23 cellular contexts compared by ENCODE assay signal in the genomic region with DNA sequence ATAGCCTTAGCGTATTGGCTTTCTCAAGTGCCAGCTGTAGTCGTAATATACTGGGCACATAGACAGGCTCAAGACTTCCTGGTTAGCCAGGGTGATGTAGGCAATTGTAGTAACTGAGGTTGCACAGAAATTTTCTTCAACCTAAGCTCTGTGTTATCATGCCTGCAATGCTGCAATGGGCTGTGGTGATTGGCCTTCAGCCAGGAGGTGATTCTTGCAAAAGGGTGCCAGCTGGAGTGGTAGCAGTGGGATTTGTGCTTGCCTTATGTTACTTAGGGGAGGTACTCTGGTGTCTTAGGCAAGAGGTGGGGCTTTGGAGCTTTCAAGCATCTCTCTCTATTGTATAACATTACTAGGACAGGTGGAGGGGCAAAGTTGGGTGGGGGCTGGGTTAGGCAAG.
DNase-seq lines count a peak whose midpoint lies in the region; ATAC-seq, FAIRE-seq and TF ChIP-seq lines count a peak whose summit lies in the region.
"Had no signal": no experiment of that assay in that cellular context is flagged by ENCODE, and none has a peak within 500 bp of the region (broad histone marks: within the 10 kb centered on the region; RNA-seq: fewer than 3 reads in every experiment).

No MANE protein-coding gene starts in this region.

- no peak overlapping the region for H3K4me2 ChIP-seq in GM23248 (ENCODE audit: unreplicated experiment)
- H3K4me2 ChIP-seq in astrocyte (ENCODE audit: low read length) = no peak overlapping the region
- H3K4me2 ChIP-seq in mesenchymal stem cell (ENCODE audit: low read length, poor library complexity, severe bottlenecking) = no peak overlapping the region
- no peak overlapping the region for H3K4me2 ChIP-seq in PC-9

- FAIRE-seq in astrocyte (lab: Jason Lieb, UNC) = no peak
- FAIRE-seq: small intestine had no signal

- H3K79me2 ChIP-seq in GM23248 (ENCODE audit: insufficient read depth) (no peaks in the 10 kb centered on the region), astrocyte (ENCODE audit: insufficient read depth, low read length) (no peaks in the 10 kb centered on the region), PC-9 (ENCODE audit: low read depth) (no peaks in the 10 kb centered on the region)

- no peak overlapping the region for H3K14ac ChIP-seq in mesenchymal stem cell (ENCODE audit: low read length in 2 of 2)

- H2BK12ac ChIP-seq in mesenchymal stem cell (ENCODE audit: low read length in 2 of 2) = no peak overlapping the region

- no peak overlapping the region for H3K27ac Mint-ChIP-seq in astrocyte (ENCODE audit: unreplicated experiment)
- H3K27ac Mint-ChIP-seq: activated CD4-positive, alpha-beta T cell treated with anti-CD3 and anti-CD28 coated beads, Interleukin-2, amount 10 ng/mL, durations not matched to agents 7 days and 5 days; activated naive CD4-positive, alpha-beta T cell treated with anti-CD3 and anti-CD28 coated beads, Interleukin-2, amount 50 U/mL, for 24 hours; CD4-positive, alpha-beta memory T cell; memory B cell had no signal

- no peak overlapping the region for H3K23ac ChIP-seq in mesenchymal stem cell (ENCODE audit: low read length in 2 of 2)

- peaks cover 14% of the 10 kb centered on the region for H3K4me1 ChIP-seq in GM23248 (ENCODE audit: insufficient read depth)
- H3K4me1 ChIP-seq in astrocyte (ENCODE audit: insufficient read depth, low read length) = no peaks in the 10 kb centered on the region
- no peaks in the 10 kb centered on the region for H3K4me1 ChIP-seq in mesenchymal stem cell (ENCODE audit: control insufficient read depth, insufficient read depth, low read depth, low read length)
- no peaks in the 10 kb centered on the region for H3K4me1 ChIP-seq in PC-9 (replicated peaks; ENCODE audit: insufficient read depth)
- H3K4me1 ChIP-seq: colonic mucosa had no signal

- H3K27ac ChIP-seq in GM23248 (no peak overlapping the region), astrocyte (ENCODE audit: low read depth, low read length) (no peak overlapping the region), mesenchymal stem cell (ENCODE audit: low read length, poor library complexity, severe bottlenecking) (no peak overlapping the region), PC-9 (no peak overlapping the region)
- H3K27ac ChIP-seq: colonic mucosa, SK-N-MC had no signal

- no peak overlapping the region for H2AK5ac ChIP-seq in mesenchymal stem cell (ENCODE audit: low read length, severe bottlenecking)

- in situ Hi-C loops in GM23248 (cut with MboI) = no loop called here

- no peak overlapping the region for H2BK5ac ChIP-seq in mesenchymal stem cell (ENCODE audit: low read depth, low read length, poor library complexity, severe bottlenecking)

- intact Hi-C loops in PC-9 (cut with micrococcal nuclease; ENCODE audit: unreplicated experiment) = no loop called here

- DNase-seq in GM23248 (peak; percentile 4), NCI-H2171 treated with DMSO at 0.1 percent for 48 hours (lab: John Stamatoyannopoulos, UW) (peak; percentile 98), astrocyte (ENCODE audit: low read depth) (peak; percentile 8), mesenchymal stem cell (peak; percentile 19), PC-9 (no peak), Kasumi-1 (lab: John Stamatoyannopoulos, UW) (no peak), COR-L47 (lab: John Stamatoyannopoulos, UW) (no peak)
- DNase-seq: activated CD4-positive, alpha-beta T cell treated with anti-CD3 and anti-CD28 coated beads, Interleukin-2, amount 10 ng/mL, durations not matched to agents 7 days and 5 days; CD4-positive, alpha-beta memory T cell; colonic mucosa; DMS53; GOT3; head of caudate nucleus; left cardiac atrium; MM.1S; NCI-H146; nucleus accumbens; small intestine; stimulated activated naive CD4-positive, alpha-beta T cell treated with Interleukin-2 at 50 U/mL for 16 hours had no signal

- TF ChIP-seq CTCF in astrocyte (IDR thresholded peaks at IDR 0.05; ENCODE audit: insufficient read depth, low read depth, low read length) (no peak), PC-9 (conservative IDR thresholded peaks at IDR 0.05) (no peak)

- H2AFZ ChIP-seq in GM23248 (no peak overlapping the region), astrocyte (ENCODE audit: low read depth, low read length) (no peak overlapping the region), mesenchymal stem cell (ENCODE audit: low read depth, low read length) (no peak overlapping the region), PC-9 (no peak overlapping the region)

- no peak overlapping the region for H3K4me3 ChIP-seq in GM23248
- H3K4me3 ChIP-seq in astrocyte (ENCODE audit: insufficient read depth, low read depth, low read length) = no peak overlapping the region
- no peak overlapping the region for H3K4me3 ChIP-seq in mesenchymal stem cell (ENCODE audit: insufficient read depth in 1 of 2, low read depth in 1 of 2, low read length in 2 of 2)
- no peak overlapping the region for H3K4me3 ChIP-seq in PC-9
- H3K4me3 ChIP-seq: colonic mucosa, SK-N-MC had no signal

- peaks cover 16% of the 10 kb centered on the region; the same call in 1 of the 2 replicates for H3F3A ChIP-seq in GM23248 (ENCODE audit: insufficient read depth)
- no peaks in the 10 kb centered on the region for H3F3A ChIP-seq in PC-9 (ENCODE audit: insufficient read depth, low read depth)

- no peak overlapping the region for H3K4ac ChIP-seq in mesenchymal stem cell (ENCODE audit: low read depth in 1 of 2, low read length in 2 of 2)

- BruUV-seq in PC-9 (replicated peaks; lab: Mats Ljungman, UMichigan) = no TSS peak

- CTCF ChIA-PET in PC-9 (lab: Charles Lee) = no interaction called here

- H4K91ac ChIP-seq in mesenchymal stem cell (ENCODE audit: low read length) = no peak overlapping the region

- H3K79me1 ChIP-seq in mesenchymal stem cell (replicated peaks; ENCODE audit: low read length, poor library complexity, severe bottlenecking) = no peaks in the 10 kb centered on the region

- no peaks in the 10 kb centered on the region for H3K36me3 Mint-ChIP-seq in astrocyte (ENCODE audit: low read depth, unreplicated experiment)
- H3K36me3 Mint-ChIP-seq: activated naive CD4-positive, alpha-beta T cell treated with anti-CD3 and anti-CD28 coated beads, Interleukin-2, amount 50 U/mL, for 24 hours; CD4-positive, alpha-beta memory T cell; memory B cell had no signal

- no peak overlapping the region for H2BK15ac ChIP-seq in mesenchymal stem cell (ENCODE audit: low read depth, poor library complexity, severe bottlenecking)

- POLR2A ChIA-PET in PC-9 (lab: Charles Lee; ENCODE audit: unreplicated experiment) = no interaction called here

- no peak overlapping the region for H2BK120ac ChIP-seq in mesenchymal stem cell (ENCODE audit: low read depth, low read length)

- no peaks in the 10 kb centered on the region for H3K36me3 ChIP-seq in GM23248 (ENCODE audit: low read depth)
- H3K36me3 ChIP-seq in astrocyte (ENCODE audit: insufficient read depth, low read length) = no peaks in the 10 kb centered on the region
- no peaks in the 10 kb centered on the region for H3K36me3 ChIP-seq in mesenchymal stem cell (ENCODE audit: control insufficient read depth in 1 of 2, insufficient read depth in 2 of 2, low read depth in 1 of 2, low read length in 2 of 2)
- H3K36me3 ChIP-seq in PC-9 (ENCODE audit: low read depth) = no peaks in the 10 kb centered on the region
- H3K36me3 ChIP-seq: colonic mucosa had no signal

- no peaks in the 10 kb centered on the region for H3K27me3 Mint-ChIP-seq in astrocyte (ENCODE audit: low read depth, unreplicated experiment)
- H3K27me3 Mint-ChIP-seq: activated CD4-positive, alpha-beta T cell treated with anti-CD3 and anti-CD28 coated beads, Interleukin-2, amount 10 ng/mL, durations not matched to agents 7 days and 5 days; activated naive CD4-positive, alpha-beta T cell treated with anti-CD3 and anti-CD28 coated beads, Interleukin-2, amount 50 U/mL, for 24 hours; CD4-positive, alpha-beta memory T cell; memory B cell had no signal

- no peaks in the 10 kb centered on the region for H4K20me1 ChIP-seq in GM23248 (ENCODE audit: insufficient read depth)
- H4K20me1 ChIP-seq in astrocyte (ENCODE audit: insufficient read depth, low read length) = no peaks in the 10 kb centered on the region
- no peaks in the 10 kb centered on the region for H4K20me1 ChIP-seq in PC-9 (ENCODE audit: insufficient read depth)

- H3K9me3 Mint-ChIP-seq in astrocyte (ENCODE audit: unreplicated experiment) = no peaks in the 10 kb centered on the region

- H3K27me3 ChIP-seq in GM23248 (replicated peaks; ENCODE audit: insufficient read depth) = no peaks in the 10 kb centered on the region
- H3K27me3 ChIP-seq in astrocyte (ENCODE audit: insufficient read depth, low read length) = no peaks in the 10 kb centered on the region
- no peaks in the 10 kb centered on the region for H3K27me3 ChIP-seq in mesenchymal stem cell (ENCODE audit: control insufficient read depth in 1 of 2, insufficient read depth in 1 of 2, low read length in 2 of 2)
- H3K27me3 ChIP-seq in PC-9 (ENCODE audit: insufficient read depth, low read depth) = no peaks in the 10 kb centered on the region
- H3K27me3 ChIP-seq: colonic mucosa had no signal

- no peak for ATAC-seq in GM18520 (IDR thresholded peaks at IDR 0.05; ENCODE audit: unreplicated experiment)

- H3K4me3 Mint-ChIP-seq in astrocyte (ENCODE audit: unreplicated experiment) = no peak overlapping the region
- H3K4me3 Mint-ChIP-seq: activated CD4-positive, alpha-beta T cell treated with anti-CD3 and anti-CD28 coated beads, Interleukin-2, amount 10 ng/mL, durations not matched to agents 7 days and 5 days; activated naive CD4-positive, alpha-beta T cell treated with anti-CD3 and anti-CD28 coated beads, Interleukin-2, amount 50 U/mL, for 24 hours; CD4-positive, alpha-beta memory T cell; memory B cell had no signal

- 68 to 80% methylated on average over 2 of the region's 2 CpGs for WGBS in GM23248 (ENCODE audit: low coverage in 1 of 2, low lambda C conversion rate in 2 of 2, missing lambda C conversion rate in 2 of 2), 2 experiments
- WGBS in mesenchymal stem cell = 96% methylated on average over 2 of the region's 2 CpGs

- H3K4me1 Mint-ChIP-seq in astrocyte (ENCODE audit: low read depth, unreplicated experiment) = peaks cover 8% of the 10 kb centered on the region
- H3K4me1 Mint-ChIP-seq: activated CD4-positive, alpha-beta T cell treated with anti-CD3 and anti-CD28 coated beads, Interleukin-2, amount 10 ng/mL, durations not matched to agents 7 days and 5 days; activated naive CD4-positive, alpha-beta T cell treated with anti-CD3 and anti-CD28 coated beads, Interleukin-2, amount 50 U/mL, for 24 hours; CD4-positive, alpha-beta memory T cell; memory B cell had no signal

- no peak overlapping the region for H3K18ac ChIP-seq in mesenchymal stem cell (ENCODE audit: low read depth in 1 of 2, low read length in 2 of 2)

- no peak overlapping the region for H4K8ac ChIP-seq in mesenchymal stem cell (ENCODE audit: low read length)

- H3K9me3 ChIP-seq in GM23248 (ENCODE audit: low read depth) (no peaks in the 10 kb centered on the region), astrocyte (ENCODE audit: insufficient read depth, low read depth, low read length) (no peaks in the 10 kb centered on the region), mesenchymal stem cell (ENCODE audit: control insufficient read depth, low read length) (no peaks in the 10 kb centered on the region), PC-9 (ENCODE audit: insufficient read depth, low read depth) (no peaks in the 10 kb centered on the region)
- H3K9me3 ChIP-seq: colonic mucosa had no signal

- H3K9ac ChIP-seq in GM23248 (no peak overlapping the region), astrocyte (ENCODE audit: low read length) (no peak overlapping the region), mesenchymal stem cell (ENCODE audit: low read length) (no peak overlapping the region)

- H3K9me2 ChIP-seq in GM23248 (ENCODE audit: insufficient read depth) (0 out of 2 replicates have a peak, but pooled peaks cover 4% of the 10 kb centered on the region), PC-9 (ENCODE audit: insufficient read depth) (no peaks in the 10 kb centered on the region)

Comparison
In these comparisons a context has a peak if more than half of its experiments do, and no peak if none do; other contexts are left out.
1. DNase-seq: peak in GM23248 (single experiment), NCI-H2171 treated with DMSO at 0.1 percent for 48 hours (single experiment), astrocyte (single experiment) and mesenchymal stem cell (single experiment); none in PC-9 (0 of 2), Kasumi-1 (0 of 2) and COR-L47 (single experiment).